In the genomic region with DNA sequence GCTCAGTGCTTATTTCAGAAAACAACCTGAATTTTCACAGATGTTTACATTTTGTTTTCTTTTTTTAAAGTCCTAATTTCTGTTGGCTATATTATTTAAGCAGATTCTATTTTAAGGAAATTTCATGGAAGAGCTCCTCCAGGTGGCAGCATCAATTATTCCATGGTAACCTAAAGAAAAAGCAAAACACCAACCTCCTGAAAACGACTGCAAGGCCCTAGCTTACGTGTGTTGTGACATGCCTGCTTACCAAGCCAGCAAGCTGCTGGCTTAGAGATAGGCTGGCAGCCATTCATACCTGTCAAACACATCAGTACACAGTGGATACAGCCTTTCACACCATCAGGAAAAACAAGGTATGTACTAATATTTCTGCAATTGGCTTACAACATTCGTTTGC, we compare ENCODE assay signal across 9 cellular contexts.
DNase-seq lines count a peak whose midpoint lies in the region; ATAC-seq and TF ChIP-seq lines count a peak whose summit lies in the region.
"Had no signal": no experiment of that assay in that cellular context is flagged by ENCODE, and none has a peak within 500 bp of the region (broad histone marks: within the 10 kb centered on the region; RNA-seq: fewer than 3 reads in every experiment).

No MANE protein-coding gene starts in this region.

- H3K9ac ChIP-seq in liver (ENCODE audit: low read depth in 1 of 2, low read length in 2 of 2) = no peak overlapping the region

- H3K27ac ChIP-seq in liver (ENCODE audit: low read depth in 1 of 2, low read length in 2 of 2) = no peak overlapping the region

- no peak for DNase-seq in BE2C
- peak; percentile 67 for DNase-seq in cerebellar cortex (ENCODE audit: low spot score)
- DNase-seq in HK-2 (ENCODE audit: unreplicated experiment) = no peak
- no peak for DNase-seq in dedifferentiated amniotic fluid mesenchymal stem cell (ENCODE audit: extremely low spot score)
- DNase-seq: activated effector memory CD4-positive, alpha-beta T cell treated with Interleukin-2 at 50 U/mL for 16 hours had no signal

- H3K27me3 ChIP-seq in BE2C = no peaks in the 10 kb centered on the region
- H3K27me3 ChIP-seq in liver (ENCODE audit: control insufficient read depth in 4 of 4, insufficient read depth in 4 of 4, low read length in 3 of 4) = no peaks in the 10 kb centered on the region

- H3K4me3 ChIP-seq in BE2C (ENCODE audit: low read depth, low read length) = no peak overlapping the region
- H3K4me3 ChIP-seq in liver (ENCODE audit: low read depth in 1 of 3, low read length in 3 of 3) = no peak overlapping the region

- peak; percentile 57 to 68 for TF ChIP-seq RAD21 in liver (IDR thresholded peaks at IDR 0.05)

- no peaks in the 10 kb centered on the region for H3K36me3 ChIP-seq in BE2C
- H3K36me3 ChIP-seq in liver (ENCODE audit: control insufficient read depth in 4 of 4, insufficient read depth in 3 of 4, low read depth in 1 of 4, low read length in 3 of 4) = peaks cover 3 to 64% (median 52%) of the 10 kb centered on the region in 4 donors

- TF ChIP-seq CTCF in BE2C (IDR thresholded peaks at IDR 0.05; ENCODE audit: low read depth, low read length) (peak; percentile 14; the same call in 1 of the 2 replicates), LNCAP (IDR thresholded peaks at IDR 0.05) (peak; percentile 54), liver (IDR thresholded peaks at IDR 0.05; ENCODE audit: low read depth, low read length, missing input control) (peak; percentile 30)

- H3K9me3 ChIP-seq in BE2C (no peaks in the 10 kb centered on the region), liver (ENCODE audit: control insufficient read depth in 4 of 4, low read length in 3 of 4) (no peaks in the 10 kb centered on the region)

- ATAC-seq in HG03442 (IDR thresholded peaks at IDR 0.05; ENCODE audit: unreplicated experiment) = no peak
- ATAC-seq in HG03095 (IDR thresholded peaks at IDR 0.05; ENCODE audit: unreplicated experiment) = no peak

- WGBS in liver = 14% methylated on average over 3 of the region's 3 CpGs

- H3K4me1 ChIP-seq in BE2C (no peaks in the 10 kb centered on the region), liver (ENCODE audit: control insufficient read depth in 4 of 4, insufficient read depth in 4 of 4, low read length in 3 of 4) (peaks cover 0 to 6% (median 1%) of the 10 kb centered on the region in 4 donors)

TF ChIP-seq in liver, 16 proteins besides CTCF, POLR2A, EP300 and RAD21:
- TF ChIP-seq EGR1 (IDR thresholded peaks at IDR 0.05; ENCODE audit: low read depth in 2 of 2) (no peak), RXRA (IDR thresholded peaks at IDR 0.05) (no peak), HNF4A (conservative IDR thresholded peaks at IDR 0.05) (peak; percentile 10 to 17), JUND (IDR thresholded peaks at IDR 0.05) (peak in 1 of 2 donors; percentile 17), FOXA2 (IDR thresholded peaks at IDR 0.05) (peak; percentile 26), YY1 (IDR thresholded peaks at IDR 0.05) (peak; percentile 79), HNF4G (IDR thresholded peaks at IDR 0.05) (no peak)
